ENCODE assay signal across 8 cellular contexts in the genomic region with DNA sequence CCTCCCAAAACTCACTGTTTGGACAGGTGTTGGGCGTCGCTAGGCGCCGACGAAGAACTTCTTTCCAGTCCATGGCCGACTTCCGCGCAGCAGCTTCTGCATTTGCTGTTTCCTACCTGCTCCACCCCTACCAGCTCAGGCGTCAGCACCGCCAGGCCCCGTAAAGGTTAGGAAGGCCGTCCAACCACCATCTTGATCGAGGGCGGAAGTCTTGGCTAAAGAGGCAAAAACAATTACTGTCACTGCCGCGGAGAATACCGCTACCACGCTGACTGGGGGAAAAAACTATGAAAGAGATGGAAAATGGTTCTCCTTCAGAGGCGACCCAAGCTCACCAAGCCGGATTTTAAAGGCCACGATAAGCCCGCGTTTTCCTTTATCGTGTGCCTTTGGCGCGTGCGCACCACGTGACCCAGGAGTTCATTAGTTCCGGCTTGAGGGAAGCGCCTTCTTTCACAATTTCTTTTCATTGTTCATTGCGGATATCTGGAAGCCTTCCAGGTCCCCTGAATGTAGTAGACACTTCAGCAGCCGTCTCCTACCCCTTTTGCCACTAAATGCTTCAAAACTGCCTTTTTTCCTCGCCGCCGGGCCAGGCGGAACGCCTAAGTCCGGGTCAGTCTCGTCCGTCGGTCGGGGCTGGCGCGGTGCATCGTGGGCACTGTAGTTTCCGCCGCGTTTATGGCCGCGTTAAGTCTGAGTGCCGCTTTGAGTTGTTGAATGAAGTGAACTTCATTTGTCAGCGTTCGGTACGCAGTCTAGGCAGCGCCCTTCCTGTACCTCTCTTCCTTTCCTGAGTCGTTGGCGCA. TPM values are rescaled to one million over a fixed set of nuclear protein-coding genes. Genes with fewer than 3 reads are reported as not detected.
A peak's percentile ranks its signal among the peaks of the same experiment; 100 is the strongest.
DNase-seq lines count a peak whose midpoint lies in the region; ATAC-seq and TF ChIP-seq lines count a peak whose summit lies in the region.

TSS of gene PPP2R3C (minus strand) at position 104 of the 809 bp plus-strand sequence. CDS start at position 73, 31 bp downstream.
TSS of gene PRORP (plus strand) at position 666 of the 809 bp plus-strand sequence. CDS start 694 bp downstream, outside the sequence.

- in situ Hi-C loops in transverse colon (cut with MboI; ENCODE audit: low pct_ligation_motif_present in 1 of 4, low pct_unique_long_range_greater_than_20kb in 1 of 4, low sequenced_read_pairs in 3 of 4) = loop anchor here in 2 of 4 donors (10.0 to 25.0 kb wide), 2 partner anchors 247 to 290 kb away; partner anchors contain the start of genes BAZ1A (in 1 of the 2) and NFKBIA (in 1 of the 2)

- H4K91ac ChIP-seq in trophoblast cell (ENCODE audit: low read depth, low read length) = peak within 1 kb of the TSS; percentile 91

- H3K9me3 ChIP-seq in adipocyte (ENCODE audit: control insufficient read depth, low read length) = no peaks in the 10 kb centered on the region
- H3K9me3 ChIP-seq in trophoblast cell (ENCODE audit: insufficient read depth, low read depth, low read length) = no peaks in the 10 kb centered on the region
- H3K9me3 ChIP-seq in transverse colon = no peaks in the 10 kb centered on the region

- peak within 1 kb of the TSS; percentile 70 for H2AK5ac ChIP-seq in trophoblast cell (ENCODE audit: low read length)

- H3K4me1 ChIP-seq in adipocyte (ENCODE audit: control insufficient read depth, insufficient read depth, low read length) (peaks cover 17% of the 10 kb centered on the region), trophoblast cell (ENCODE audit: control insufficient read depth in 1 of 2, insufficient read depth in 2 of 2, low read length in 2 of 2) (peaks cover 3 to 5% of the 10 kb centered on the region in 2 experiments), transverse colon (peaks cover 5 to 51% (median 28%) of the 10 kb centered on the region in 4 donors)

- H4K12ac ChIP-seq in trophoblast cell (ENCODE audit: low read depth, low read length) = peak within 1 kb of the TSS; percentile 83

- H3K18ac ChIP-seq in trophoblast cell (ENCODE audit: low read length) = peak within 1 kb of the TSS; percentile 55

- H3K14ac ChIP-seq in trophoblast cell (ENCODE audit: low read length) = peak within 1 kb of the TSS; percentile 80

- peak within 1 kb of the TSS; percentile 92 for H2AFZ ChIP-seq in trophoblast cell (ENCODE audit: insufficient read depth, low read length, poor library complexity)

- DNase-seq in NCI-H1436 (lab: John Stamatoyannopoulos, UW) = peak; percentile 84
- peak; percentile 90 for DNase-seq in T follicular helper cell (ENCODE audit: low read depth)
- DNase-seq in adipocyte (ENCODE audit: low read depth) = peak; percentile 92
- peak; percentile 96 for DNase-seq in cardiac septum (ENCODE audit: low spot score)
- DNase-seq in trophoblast cell = peak; percentile 95 to 98
- peak; percentile 93 for DNase-seq in transverse colon

- H3K9ac ChIP-seq in adipocyte (ENCODE audit: low read length) (peak within 1 kb of the TSS; percentile 96), trophoblast cell (ENCODE audit: low read length) (peak within 1 kb of the TSS; percentile 95)

- H3K27me3 ChIP-seq in adipocyte (replicated peaks; ENCODE audit: control insufficient read depth, insufficient read depth, low read length) (no peaks in the 10 kb centered on the region), trophoblast cell (ENCODE audit: insufficient read depth, low read length) (no peaks in the 10 kb centered on the region), transverse colon (no peaks in the 10 kb centered on the region)

- intact Hi-C loops in cardiac septum (cut with DNase I) (loop anchor here (1.0 to 5.0 kb wide), 4 partner anchors 60 to 282 kb away; partner anchors contain the start of genes FAM177A1, NFKBIA and SRP54), transverse colon (cut with DNase I; ENCODE audit: low total_unique reads) (no loop called here)

- H3K4ac ChIP-seq in trophoblast cell (ENCODE audit: low read depth, low read length) = peak within 1 kb of the TSS; percentile 63

- peak; percentile 81 for TF ChIP-seq EP300 in transverse colon (IDR thresholded peaks at IDR 0.05; ENCODE audit: low read depth)

- ATAC-seq in HG02798 (IDR thresholded peaks at IDR 0.05; ENCODE audit: poor library complexity, unreplicated experiment) = peak; percentile 86

- TF ChIP-seq CTCF in GM12875 (IDR thresholded peaks at IDR 0.05; ENCODE audit: borderline replicate concordance, insufficient read depth, low read depth, low read length) (no peak), transverse colon (IDR thresholded peaks at IDR 0.05) (no peak)

- H3K23ac ChIP-seq in trophoblast cell (ENCODE audit: low read length) = no peak within 1 kb of the TSS

- no CpG with 5 or more reads among the region's 57 CpGs for WGBS in trophoblast cell (ENCODE audit: extremely low coverage, insufficient coverage, insufficient read length)
- WGBS in transverse colon (ENCODE audit: low coverage in 1 of 2), 2 donors = 0% methylated on average over 57 of the region's 57 CpGs; no CpG with 5 or more reads in 1 of the 2 donors

- peak within 1 kb of the TSS; percentile 51 for H3K4me3 ChIP-seq in GM12875 (ENCODE audit: low read depth, low read length)
- H3K4me3 ChIP-seq in adipocyte (ENCODE audit: low read length) = peak within 1 kb of the TSS; percentile 98
- H3K4me3 ChIP-seq in trophoblast cell (ENCODE audit: low read depth, low read length) = peak within 1 kb of the TSS; percentile 96
- H3K4me3 ChIP-seq in transverse colon = peak within 1 kb of the TSS; percentile 58 to 96 (median 61)

- H2BK120ac ChIP-seq in trophoblast cell (ENCODE audit: insufficient read depth, low read length, poor library complexity) = peak within 1 kb of the TSS; percentile 75

- TF ChIP-seq POLR2A in transverse colon (IDR thresholded peaks at IDR 0.05) = peak; percentile 59

- peak within 1 kb of the TSS; percentile 90 for H4K8ac ChIP-seq in trophoblast cell (ENCODE audit: low read depth, low read length)

- H2BK5ac ChIP-seq in trophoblast cell (ENCODE audit: low read depth, low read length, poor library complexity) = peak within 1 kb of the TSS; percentile 92

- H2BK12ac ChIP-seq in trophoblast cell (ENCODE audit: low read length) = peak within 1 kb of the TSS; percentile 42

- peaks cover 16% of the 10 kb centered on the region for H3K79me1 ChIP-seq in trophoblast cell (ENCODE audit: low read length)

- peaks cover 6% of the 10 kb centered on the region for H3K79me2 ChIP-seq in trophoblast cell (ENCODE audit: control insufficient read depth, insufficient read depth, low read length, poor library complexity)

- peak within 1 kb of the TSS; percentile 75 for H3K4me2 ChIP-seq in trophoblast cell (ENCODE audit: low read length)

- H3K27ac ChIP-seq in trophoblast cell (ENCODE audit: low read depth, low read length) (peak within 1 kb of the TSS; percentile 93), transverse colon (peak within 1 kb of the TSS; percentile 92 to 99 (median 96))

- no peaks in the 10 kb centered on the region for H3K36me3 ChIP-seq in adipocyte (ENCODE audit: control insufficient read depth, insufficient read depth, low read length, severe bottlenecking)
- peaks cover 2 to 4% of the 10 kb centered on the region in 2 experiments for H3K36me3 ChIP-seq in trophoblast cell (ENCODE audit: control insufficient read depth in 1 of 2, insufficient read depth in 2 of 2, low read length in 2 of 2)
- H3K36me3 ChIP-seq in transverse colon = no peaks in the 10 kb centered on the region

RNA-seq across cellular contexts. Expression of gene PPP2R3C, which starts in this region (rescaled TPM):
- 26.1 TPM for total RNA-seq in cardiac septum
- 18.2 and 19.0 TPM in 2 replicates for polyA plus RNA-seq in trophoblast cell (2013)
- total RNA-seq in transverse colon = 10 to 100 TPM; 13.5 to 26.5 (median 19.1) TPM

RNA-seq across cellular contexts. Expression of gene PRORP, which starts in this region (rescaled TPM):
- total RNA-seq in cardiac septum = 19.6 TPM
- polyA plus RNA-seq in trophoblast cell (2013) = 21.0 and 21.3 TPM in 2 replicates
- 10 to 100 TPM; 23.2 to 46.0 (median 32.2) TPM for total RNA-seq in transverse colon

Comparison
In these comparisons a context has a peak if more than half of its experiments do, and no peak if none do; other contexts are left out.
1. Peak in every context shown above with its lines: DNase-seq, ATAC-seq, H3K4me3 ChIP-seq and H3K27ac ChIP-seq.